ENCODE assay signal across 18 cellular contexts in the genomic region with DNA sequence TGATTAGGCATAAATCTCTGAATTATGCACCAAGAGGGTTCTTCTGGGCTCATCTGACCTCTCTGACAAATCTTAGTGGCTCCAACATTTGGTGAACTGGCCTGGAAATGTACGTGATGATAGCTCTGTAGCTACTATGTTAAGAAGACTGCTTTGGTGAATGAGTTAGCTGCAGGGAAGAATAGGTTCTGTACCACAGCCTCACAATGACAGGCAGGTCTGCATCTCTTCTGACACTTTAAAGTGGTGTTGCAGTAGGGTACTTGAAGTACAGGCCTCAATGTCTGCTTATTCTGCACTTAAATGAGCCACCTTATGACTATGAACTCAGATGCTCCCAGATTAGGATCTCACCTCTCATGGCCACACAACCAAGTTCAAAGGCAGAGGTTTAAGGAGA. TPM values are rescaled to one million over a fixed set of nuclear protein-coding genes. Genes with fewer than 3 reads are reported as not detected.
DNase-seq lines count a peak whose midpoint lies in the region; ATAC-seq and TF ChIP-seq lines count a peak whose summit lies in the region.
"Had no signal": no experiment of that assay in that cellular context is flagged by ENCODE, and none has a peak within 500 bp of the region (broad histone marks: within the 10 kb centered on the region; RNA-seq: fewer than 3 reads in every experiment).

No MANE protein-coding gene starts in this region.

- H3K4me1 Mint-ChIP-seq in endodermal cell = no peaks in the 10 kb centered on the region
- H3K4me1 Mint-ChIP-seq: H9 had no signal

- no peak for TF ChIP-seq CTCF in right atrium auricular region (IDR thresholded peaks at IDR 0.05)
- no peak for TF ChIP-seq CTCF in smooth muscle cell (IDR thresholded peaks at IDR 0.05; ENCODE audit: borderline replicate concordance, insufficient read depth, poor library complexity, severe bottlenecking)
- TF ChIP-seq CTCF in endodermal cell (conservative IDR thresholded peaks at IDR 0.05) = no peak

- H3K4me1 ChIP-seq in right atrium auricular region (peaks cover 0 to 25% of the 10 kb centered on the region in 2 donors), smooth muscle cell (ENCODE audit: low read depth) (no peaks in the 10 kb centered on the region), aorta (ENCODE audit: control insufficient read depth in 1 of 2, insufficient read depth in 2 of 2, low read length in 2 of 2) (no peaks in the 10 kb centered on the region), endodermal cell (ENCODE audit: control insufficient read depth, insufficient read depth, low read length) (no peaks in the 10 kb centered on the region)
- H3K4me1 ChIP-seq: BLaER1 treated with 17β-estradiol and CSF1 and Interleukin-3, amounts not matched to agents 10 nM and 100 nM had no signal

- DNase-seq in Right ventricle myocardium inferior (ENCODE audit: missing footprints) = no peak
- no peak for DNase-seq in cardiac septum (ENCODE audit: low spot score)
- no peak for DNase-seq in right atrium auricular region (ENCODE audit: low spot score)
- DNase-seq in smooth muscle cell (lab: John Stamatoyannopoulos, UW; ENCODE audit: unreplicated experiment) = no peak
- no peak for DNase-seq in aorta
- no peak for DNase-seq in amniotic stem cell (lab: John Stamatoyannopoulos, UW)
- no peak for DNase-seq in stimulated activated CD4-positive, alpha-beta T cell treated with anti-CD3 and anti-CD28 coated beads, Interleukin-4, amount 100 ng/mL, for 4 hours
- DNase-seq in endodermal cell = no peak
- DNase-seq: 8988T, DMS53, H9, MM.1S, NCI-H1105, NCI-H1694 treated with DMSO at 0.1 percent for 48 hours, NCI-H446, NCI-H748 treated with DMSO at 0.1 percent for 48 hours, PC-3 had no signal

- H3K27me3 Mint-ChIP-seq in endodermal cell (ENCODE audit: insufficient read depth) = no peaks in the 10 kb centered on the region

- H3K36me3 ChIP-seq in right atrium auricular region (no peaks in the 10 kb centered on the region), smooth muscle cell (ENCODE audit: low read depth) (no peaks in the 10 kb centered on the region), aorta (ENCODE audit: control insufficient read depth in 1 of 2, insufficient read depth in 2 of 2, low read length in 1 of 2) (no peaks in the 10 kb centered on the region), endodermal cell (ENCODE audit: control insufficient read depth, insufficient read depth, low read length) (no peaks in the 10 kb centered on the region)
- H3K36me3 ChIP-seq: BLaER1 treated with 17β-estradiol and CSF1 and Interleukin-3, amounts not matched to agents 10 nM and 100 nM had no signal

- intact Hi-C loops in Right ventricle myocardium inferior (cut with DNase I) (no loop called here), cardiac septum (cut with DNase I) (no loop called here), aorta (cut with DNase I) (no loop called here)

- peaks cover 79% of the 10 kb centered on the region for H3K79me2 ChIP-seq in smooth muscle cell (ENCODE audit: low read depth)

- H3K9ac ChIP-seq in smooth muscle cell (ENCODE audit: low read depth) = no peak overlapping the region
- no peak overlapping the region for H3K9ac ChIP-seq in endodermal cell (ENCODE audit: extremely low read depth, low read length, poor library complexity, severe bottlenecking)
- H3K9ac ChIP-seq: BLaER1 treated with 17β-estradiol and CSF1 and Interleukin-3, amounts not matched to agents 10 nM and 100 nM had no signal

- H3K4me3 ChIP-seq in right atrium auricular region = no peak overlapping the region
- H3K4me3 ChIP-seq in smooth muscle cell = no peak overlapping the region
- H3K4me3 ChIP-seq in aorta (ENCODE audit: low read length in 2 of 2) = no peak overlapping the region
- no peak overlapping the region for H3K4me3 ChIP-seq in endodermal cell (ENCODE audit: low read length)
- H3K4me3 ChIP-seq: BLaER1 treated with 17β-estradiol and CSF1 and Interleukin-3, amounts not matched to agents 10 nM and 100 nM had no signal

- WGBS in smooth muscle cell (ENCODE audit: low lambda C conversion rate) = 96% methylated on average over 1 of the region's 1 CpG
- WGBS in aorta, 2 donors = 92 to 100% methylated on average over 1 of the region's 1 CpG
- 90% methylated on average over 1 of the region's 1 CpG; no CpG with 5 or more reads in 1 of the 2 experiments for WGBS in endodermal cell (ENCODE audit: insufficient coverage in 1 of 2, insufficient read length in 1 of 2), 2 experiments

- H3K4me2 ChIP-seq in smooth muscle cell = peak overlapping the region; percentile 94
- H3K4me2 ChIP-seq: BLaER1 treated with 17β-estradiol and CSF1 and Interleukin-3, amounts not matched to agents 10 nM and 100 nM had no signal

- H3K27me3 ChIP-seq in right atrium auricular region = no peaks in the 10 kb centered on the region
- no peaks in the 10 kb centered on the region for H3K27me3 ChIP-seq in smooth muscle cell (ENCODE audit: low read depth)
- no peaks in the 10 kb centered on the region for H3K27me3 ChIP-seq in aorta (ENCODE audit: control insufficient read depth in 1 of 2, insufficient read depth in 2 of 2, low read length in 1 of 2)
- H3K27me3 ChIP-seq in endodermal cell (ENCODE audit: control insufficient read depth, insufficient read depth, low read length, poor library complexity, severe bottlenecking) = no peaks in the 10 kb centered on the region
- H3K27me3 ChIP-seq: BLaER1 treated with 17β-estradiol and CSF1 and Interleukin-3, amounts not matched to agents 10 nM and 100 nM had no signal

- peaks cover 97% of the 10 kb centered on the region for H4K20me1 ChIP-seq in smooth muscle cell (ENCODE audit: low read depth)
- H4K20me1 ChIP-seq: BLaER1 treated with 17β-estradiol and CSF1 and Interleukin-3, amounts not matched to agents 10 nM and 100 nM had no signal

- no peaks in the 10 kb centered on the region for H3K9me3 Mint-ChIP-seq in endodermal cell
- H3K9me3 Mint-ChIP-seq: H9 had no signal

- H3K9me3 ChIP-seq in right atrium auricular region = no peaks in the 10 kb centered on the region
- no peaks in the 10 kb centered on the region for H3K9me3 ChIP-seq in smooth muscle cell (replicated peaks; ENCODE audit: low read depth)
- H3K9me3 ChIP-seq in aorta (ENCODE audit: control insufficient read depth, low read length) = no peaks in the 10 kb centered on the region
- H3K9me3 ChIP-seq in endodermal cell (ENCODE audit: control insufficient read depth, low read length) = no peaks in the 10 kb centered on the region
- H3K9me3 ChIP-seq: BLaER1 treated with 17β-estradiol and CSF1 and Interleukin-3, amounts not matched to agents 10 nM and 100 nM had no signal

- H3K4me3 Mint-ChIP-seq in endodermal cell = no peak overlapping the region
- H3K4me3 Mint-ChIP-seq: H9 had no signal

- no peak overlapping the region for H2AFZ ChIP-seq in smooth muscle cell (ENCODE audit: low read depth)

- no peaks in the 10 kb centered on the region for H3F3A ChIP-seq in smooth muscle cell (ENCODE audit: low read depth)

- ATAC-seq in Right ventricle myocardium inferior (peak; percentile 68), aorta (ENCODE audit: low FRiP score) (peak; percentile 20)
- ATAC-seq: PC-3 had no signal

- H3K36me3 Mint-ChIP-seq in endodermal cell (ENCODE audit: low read depth) = no peaks in the 10 kb centered on the region

- H3K27ac Mint-ChIP-seq in endodermal cell = no peak overlapping the region
- H3K27ac Mint-ChIP-seq: H9 had no signal

- peak overlapping the region; percentile 64 to 86 for H3K27ac ChIP-seq in right atrium auricular region
- peak overlapping the region; percentile 20 for H3K27ac ChIP-seq in smooth muscle cell (ENCODE audit: low read depth)
- H3K27ac ChIP-seq in aorta (ENCODE audit: low read depth in 1 of 2, low read length in 2 of 2) = no peak overlapping the region
- H3K27ac ChIP-seq in endodermal cell (ENCODE audit: low read depth, low read length) = no peak overlapping the region
- H3K27ac ChIP-seq: BLaER1 treated with 17β-estradiol and CSF1 and Interleukin-3, amounts not matched to agents 10 nM and 100 nM had no signal

RNA-seq across cellular contexts. Expression of a gene that starts 7.0 kb away (rescaled TPM):
- total RNA-seq in Right ventricle myocardium inferior (44.6 TPM), cardiac septum (7.2 TPM), right atrium auricular region (10 to 100 TPM; 27.2 to 28.5 TPM), smooth muscle cell (358 and 430 TPM in 2 replicates), aorta (100 to 1,000 TPM; 120 to 126 TPM), endodermal cell (not detected)
- polyA plus RNA-seq in smooth muscle cell (210 and 281 TPM in 2 replicates), aorta (1 to 10 TPM in 1 of 2 donors, under 1 TPM in 1; 0.20 to 3.9 TPM)
- polyA plus RNA-seq in endodermal cell (2013, experiment 1 of 2) = 0.21 TPM
- 0.17 TPM for polyA plus RNA-seq in endodermal cell (2013, experiment 2 of 2)
- total RNA-seq: H9, PC-3 had no signal

Comparison
In these comparisons a context has a peak if more than half of its experiments do, and no peak if none do; other contexts are left out.
1. H3K27ac ChIP-seq: peak in right atrium auricular region (2 of 2) and smooth muscle cell (single experiment); none in aorta (0 of 2) and endodermal cell (single experiment).